Comparison of ENCODE assay signal across 1 cellular context in genomic region chr10:28555358-28555757, GRCh38.
TF ChIP-seq lines count a peak whose summit lies in the region.

No MANE protein-coding gene starts in this region.

TF ChIP-seq in GM23338, 12 proteins besides CTCF, POLR2A, EP300 and RAD21 (continued from another document):
- no peak for TF ChIP-seq REST (IDR thresholded peaks at IDR 0.05; ENCODE audit: unreplicated experiment)
TF ChIP-seq in GM23338: peak in this region for 0.
